Comparison of ENCODE assay signal across 8 cellular contexts in the genomic region with DNA sequence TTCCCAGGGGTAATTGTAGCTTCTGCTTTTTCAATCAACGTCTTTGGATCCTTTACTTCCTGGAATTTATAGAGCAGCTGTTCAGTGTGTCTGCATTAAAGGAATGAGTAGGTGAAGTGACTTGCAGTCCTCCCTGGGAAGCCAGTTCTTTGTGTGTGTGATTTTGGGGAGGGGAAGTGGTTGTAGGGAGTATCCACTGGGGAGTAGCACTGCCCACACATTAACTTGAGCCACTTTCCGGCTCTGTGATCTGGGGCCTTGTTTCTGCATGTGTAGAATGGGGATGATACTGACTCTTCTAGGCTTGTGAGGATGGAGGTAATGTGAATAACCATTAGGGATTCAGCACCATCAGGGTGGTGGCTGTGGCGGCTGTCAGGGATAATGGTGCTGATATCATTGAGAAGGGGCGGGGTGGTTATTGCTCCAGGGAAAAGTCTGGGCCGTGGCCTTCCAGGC. TPM values are rescaled to one million over a fixed set of nuclear protein-coding genes. Genes with fewer than 3 reads are reported as not detected.
A peak's percentile ranks its signal among the peaks of the same experiment; 100 is the strongest.
DNase-seq lines count a peak whose midpoint lies in the region; ATAC-seq lines count a peak whose summit lies in the region.

No MANE protein-coding gene starts in this region.

- H3K27me3 Mint-ChIP-seq in activated naive CD8-positive, alpha-beta T cell treated with anti-CD3 and anti-CD28 coated beads, Interleukin-2, amount 10 ng/mL, durations not matched to agents 7 days and 5 days: no peaks in the 10 kb centered on the region

- peak overlapping the region; percentile 88 for H3K27ac Mint-ChIP-seq in activated naive CD8-positive, alpha-beta T cell treated with anti-CD3 and anti-CD28 coated beads, Interleukin-2, amount 10 ng/mL, durations not matched to agents 7 days and 5 days

- H3K36me3 ChIP-seq in BLaER1 treated with 17β-estradiol and CSF1 and Interleukin-3, amounts not matched to agents 10 nM and 100 nM: peaks cover 6 to 65% (median 37%) of the 10 kb centered on the region in 11 experiments; a peak in 21 of 22 replicates

- H3K27ac ChIP-seq in BLaER1 treated with 17β-estradiol and CSF1 and Interleukin-3, amounts not matched to agents 10 nM and 100 nM: peak overlapping the region in 10 of 11 experiments; percentile 47 to 80 (median 73); a peak in 20 of 22 replicates

- H3K9me3 Mint-ChIP-seq in activated naive CD8-positive, alpha-beta T cell treated with anti-CD3 and anti-CD28 coated beads, Interleukin-2, amount 10 ng/mL, durations not matched to agents 7 days and 5 days: no peaks in the 10 kb centered on the region

- no peaks in the 10 kb centered on the region for H3K27me3 ChIP-seq in BLaER1 treated with 17β-estradiol and CSF1 and Interleukin-3, amounts not matched to agents 10 nM and 100 nM

- no peaks in the 10 kb centered on the region for H3K9me3 ChIP-seq in BLaER1 treated with 17β-estradiol and CSF1 and Interleukin-3, amounts not matched to agents 10 nM and 100 nM (replicated peaks in 1 of 11)

- no peak for DNase-seq in activated naive CD8-positive, alpha-beta T cell treated with anti-CD3 and anti-CD28 coated beads, Interleukin-2, amount 10 ng/mL, durations not matched to agents 7 days and 5 days
- no peak for DNase-seq in ACHN
- no peak for DNase-seq in DMS153 (lab: John Stamatoyannopoulos, UW)
- no peak for DNase-seq in NCI-H1417 (lab: John Stamatoyannopoulos, UW)

- H3K4me1 ChIP-seq in BLaER1 treated with 17β-estradiol and CSF1 and Interleukin-3, amounts not matched to agents 10 nM and 100 nM: peaks cover 77 to 100% (median 98%) of the 10 kb centered on the region in 10 experiments

- POLR2A ChIA-PET in activated naive CD8-positive, alpha-beta T cell treated with anti-CD3 and anti-CD28 coated beads, Interleukin-2, amount 10 ng/mL, durations not matched to agents 7 days and 5 days (lab: Charles Lee): interaction anchor here (1.1 to 2.6 kb wide), 4 partner anchors 19 to 54 kb away, joined by 3 to 10 read pairs (median 6); partner anchors contain the start of gene TMEM131L

- in situ Hi-C loops in ACHN (cut with HindIII; ENCODE audit: low pct_ligation_motif_present, low pct_unique_long_range_greater_than_20kb, low sequenced_read_pairs): no loop called here

- peak overlapping the region in 10 of 11 experiments; percentile 19 to 65 (median 58); a peak in 18 of 22 replicates for H3K9ac ChIP-seq in BLaER1 treated with 17β-estradiol and CSF1 and Interleukin-3, amounts not matched to agents 10 nM and 100 nM

- H3K4me2 ChIP-seq in BLaER1 treated with 17β-estradiol and CSF1 and Interleukin-3, amounts not matched to agents 10 nM and 100 nM: peak overlapping the region; percentile 80 to 94 (median 87)

- ATAC-seq in GM19395 (IDR thresholded peaks at IDR 0.05; ENCODE audit: unreplicated experiment) (peak; percentile 35), HG03378 (IDR thresholded peaks at IDR 0.05; ENCODE audit: unreplicated experiment) (peak; percentile 38), GM19455 (IDR thresholded peaks at IDR 0.05; ENCODE audit: unreplicated experiment) (no peak)
- ATAC-seq in activated naive CD8-positive, alpha-beta T cell treated with anti-CD3 and anti-CD28 coated beads, Interleukin-2, amount 10 ng/mL, durations not matched to agents 7 days and 5 days (ENCODE audit: low read depth): no peak

- H3K4me1 Mint-ChIP-seq in activated naive CD8-positive, alpha-beta T cell treated with anti-CD3 and anti-CD28 coated beads, Interleukin-2, amount 10 ng/mL, durations not matched to agents 7 days and 5 days: peaks cover 74% of the 10 kb centered on the region

- H4K20me1 ChIP-seq in BLaER1 treated with 17β-estradiol and CSF1 and Interleukin-3, amounts not matched to agents 10 nM and 100 nM: peaks cover 17 to 100% (median 80%) of the 10 kb centered on the region in 11 experiments; a peak in 20 of 22 replicates

- H3K4me3 ChIP-seq in BLaER1 treated with 17β-estradiol and CSF1 and Interleukin-3, amounts not matched to agents 10 nM and 100 nM: peak overlapping the region in 9 of 10 experiments; percentile 11 to 46 (median 36); a peak in 13 of 20 replicates

- H3K4me3 Mint-ChIP-seq in activated naive CD8-positive, alpha-beta T cell treated with anti-CD3 and anti-CD28 coated beads, Interleukin-2, amount 10 ng/mL, durations not matched to agents 7 days and 5 days: peak overlapping the region; percentile 72

- peaks cover 14% of the 10 kb centered on the region for H3K36me3 Mint-ChIP-seq in activated naive CD8-positive, alpha-beta T cell treated with anti-CD3 and anti-CD28 coated beads, Interleukin-2, amount 10 ng/mL, durations not matched to agents 7 days and 5 days

RNA-seq across cellular contexts. Expression of gene TMEM131L, which starts 54.7 kb away (rescaled TPM):
- total RNA-seq in activated naive CD8-positive, alpha-beta T cell treated with anti-CD3 and anti-CD28 coated beads, Interleukin-2, amount 10 ng/mL, durations not matched to agents 7 days and 5 days: 10 to 100 TPM; 51.8 to 57.2 TPM

Comparison
In these comparisons a context has a peak if more than half of its experiments do, and no peak if none do; other contexts are left out.
1. ATAC-seq: peak in GM19395 (single experiment) and HG03378 (single experiment); none in activated naive CD8-positive, alpha-beta T cell treated with anti-CD3 and anti-CD28 coated beads, Interleukin-2, amount 10 ng/mL, durations not matched to agents 7 days and 5 days (single experiment) and GM19455 (single experiment).